Comparison of ENCODE assay signal across 21 cellular contexts in genomic region chr5:111469905-111470304, GRCh38. TPM values are rescaled to one million over a fixed set of nuclear protein-coding genes. Genes with fewer than 3 reads are reported as not detected.
DNase-seq lines count a peak whose midpoint lies in the region; ATAC-seq, FAIRE-seq and TF ChIP-seq lines count a peak whose summit lies in the region.
"Had no signal": no experiment of that assay in that cellular context is flagged by ENCODE, and none has a peak within 500 bp of the region (broad histone marks: within the 10 kb centered on the region; RNA-seq: fewer than 3 reads in every experiment).

No MANE protein-coding gene starts in this region.

- H3K36me3 ChIP-seq in RWPE2 (ENCODE audit: low read depth), result no peaks in the 10 kb centered on the region
- H3K36me3 ChIP-seq: ovary, SJSA1, suprapubic skin had no signal

- H3K4me1 Mint-ChIP-seq in chondrocyte (ENCODE audit: low read depth), result no peaks in the 10 kb centered on the region
- H3K4me1 Mint-ChIP-seq: naive B cell had no signal

- no peak for TF ChIP-seq POLR2A in GM12891 (IDR thresholded peaks at IDR 0.05; ENCODE audit: low read depth, low read length)

- TF ChIP-seq CTCF in AG10803 (conservative IDR thresholded peaks at IDR 0.05; ENCODE audit: low read length), result peak; percentile 8; the same call in 1 of the 2 replicates
- TF ChIP-seq CTCF in RWPE2 (IDR thresholded peaks at IDR 0.05; ENCODE audit: poor library complexity, severe bottlenecking), result peak; percentile 30
- TF ChIP-seq CTCF in chondrocyte (IDR thresholded peaks at IDR 0.05), result peak; percentile 9

- ATAC-seq in RWPE2 (ENCODE audit: low read depth) (no peak), HG02798 (IDR thresholded peaks at IDR 0.05; ENCODE audit: poor library complexity, unreplicated experiment) (no peak)
- ATAC-seq: activated CD8-positive, alpha-beta T cell treated with anti-CD3 and anti-CD28 coated beads for 36 hours had no signal

- peaks cover 2% of the 10 kb centered on the region for H3K4me1 ChIP-seq in RWPE2 (ENCODE audit: insufficient read depth, poor library complexity, severe bottlenecking)
- H3K4me1 ChIP-seq: SJSA1 had no signal

- peaks cover 7% of the 10 kb centered on the region for H3K27me3 Mint-ChIP-seq in chondrocyte (ENCODE audit: low read depth)
- H3K27me3 Mint-ChIP-seq: activated CD8-positive, alpha-beta T cell treated with anti-CD3 and anti-CD28 coated beads for 36 hours; activated naive CD4-positive, alpha-beta T cell treated with anti-CD3 and anti-CD28 coated beads, Interleukin-2, amount 50 U/mL, for 24 hours had no signal

- no peak overlapping the region for H3K4me3 Mint-ChIP-seq in chondrocyte (ENCODE audit: unreplicated experiment)
- H3K4me3 Mint-ChIP-seq: activated CD8-positive, alpha-beta T cell treated with anti-CD3 and anti-CD28 coated beads for 36 hours; activated naive CD4-positive, alpha-beta T cell treated with anti-CD3 and anti-CD28 coated beads, Interleukin-2, amount 50 U/mL, for 24 hours; naive B cell had no signal

- peak; percentile 59 for FAIRE-seq in GM12891 (lab: Jason Lieb, UNC)
- FAIRE-seq: H1 had no signal

- no peaks in the 10 kb centered on the region for H3K27me3 ChIP-seq in RWPE2 (ENCODE audit: insufficient read depth, poor library complexity, severe bottlenecking)
- H3K27me3 ChIP-seq: dorsolateral prefrontal cortex, ovary, SJSA1, suprapubic skin had no signal

- no peaks in the 10 kb centered on the region for H3K9me3 ChIP-seq in RWPE2 (ENCODE audit: severe bottlenecking)
- H3K9me3 ChIP-seq: ovary, SJSA1, suprapubic skin had no signal

- H3K4me3 ChIP-seq in AG10803 (ENCODE audit: low read length) (no peak overlapping the region), RWPE2 (ENCODE audit: severe bottlenecking) (no peak overlapping the region)
- H3K4me3 ChIP-seq: dorsolateral prefrontal cortex, lung, ovary, SJSA1, suprapubic skin had no signal

- H3K9me3 Mint-ChIP-seq in chondrocyte (ENCODE audit: low read depth), result peaks cover 17% of the 10 kb centered on the region
- H3K9me3 Mint-ChIP-seq: activated naive CD4-positive, alpha-beta T cell treated with anti-CD3 and anti-CD28 coated beads, Interleukin-2, amount 50 U/mL, for 24 hours had no signal

- no peak overlapping the region for H3K27ac ChIP-seq in RWPE2 (ENCODE audit: poor library complexity, severe bottlenecking)
- H3K27ac ChIP-seq: dorsolateral prefrontal cortex, ovary, SJSA1, suprapubic skin had no signal

- DNase-seq in AG10803 (ENCODE audit: low read depth) (no peak), GM12891 (ENCODE audit: insufficient read length, low spot score) (no peak), RWPE2 (ENCODE audit: low spot score) (no peak), chondrocyte (ENCODE audit: low spot score) (no peak), SW 1271 (lab: John Stamatoyannopoulos, UW) (no peak), NCI-H2029 treated with DMSO at 0.1 percent for 48 hours (lab: John Stamatoyannopoulos, UW) (no peak)
- no peak for DNase-seq in activated CD4-positive, alpha-beta T cell treated with anti-CD3 and anti-CD28 coated beads for 4 hours
- DNase-seq: activated CD8-positive, alpha-beta T cell treated with anti-CD3 and anti-CD28 coated beads for 36 hours; activated T-cell treated with anti-CD3 and anti-CD28 coated beads, Interleukin-2, amount 50 U/mL, for 48 hours; dorsolateral prefrontal cortex; head of caudate nucleus; naive B cell; NCI-H1105 treated with DMSO at 0.1 percent for 48 hours; ovary; stimulated activated CD4-positive, alpha-beta T cell treated with anti-CD3 and anti-CD28 coated beads, Interleukin-4, amount 100 ng/mL, for 24 hours had no signal

- H3K36me3 Mint-ChIP-seq in chondrocyte (ENCODE audit: low read depth), result peaks cover 1% of the 10 kb centered on the region
- H3K36me3 Mint-ChIP-seq: naive B cell had no signal

- no peak overlapping the region for H3K27ac Mint-ChIP-seq in chondrocyte (ENCODE audit: unreplicated experiment)
- H3K27ac Mint-ChIP-seq: activated naive CD4-positive, alpha-beta T cell treated with anti-CD3 and anti-CD28 coated beads, Interleukin-2, amount 50 U/mL, for 24 hours; naive B cell had no signal

TF ChIP-seq in GM12891, 5 proteins besides CTCF, POLR2A, EP300 and RAD21:
- TF ChIP-seq SPI1 (IDR thresholded peaks at IDR 0.05; ENCODE audit: low read depth, low read length), result peak; percentile 55
- no peak for TF ChIP-seq POU2F2 (IDR thresholded peaks at IDR 0.05; ENCODE audit: low read depth, low read length)
- TF ChIP-seq PAX5 (IDR thresholded peaks at IDR 0.05; ENCODE audit: insufficient read depth, low read length, severe bottlenecking), result no peak

RNA-seq across cellular contexts. Expression of gene STARD4, which starts 42.4 kb away (rescaled TPM):
- 38.4 TPM for polyA plus RNA-seq in GM12891 (2012; ENCODE audit: low read depth, missing spikeins)
- total RNA-seq in chondrocyte, result 47.7 to 70.9 TPM (median 69.6 TPM) in 3 replicates
